Comparison of ENCODE assay signal across 9 cellular contexts in genomic region chr5:95817430-95817829, GRCh38. TPM values are rescaled to one million over a fixed set of nuclear protein-coding genes. Genes with fewer than 3 reads are reported as not detected.
A peak's percentile ranks its signal among the peaks of the same experiment; 100 is the strongest.
DNase-seq lines count a peak whose midpoint lies in the region; ATAC-seq, FAIRE-seq and TF ChIP-seq lines count a peak whose summit lies in the region.
"Had no signal": no experiment of that assay in that cellular context is flagged by ENCODE, and none has a peak within 500 bp of the region (broad histone marks: within the 10 kb centered on the region; RNA-seq: fewer than 3 reads in every experiment).

No MANE protein-coding gene starts in this region.

- H3K4me1 Mint-ChIP-seq in WTC11 = peaks cover 58% of the 10 kb centered on the region

- TF ChIP-seq POLR2A in gastrocnemius medialis (IDR thresholded peaks at IDR 0.05) = peak; percentile 20 to 43

- ATAC-seq in WTC11 (peak; percentile 31), gastrocnemius medialis (peak; percentile 18 to 55)

- no peaks in the 10 kb centered on the region for H3K27me3 Mint-ChIP-seq in WTC11 (ENCODE audit: low read depth)

- no peak for TF ChIP-seq CTCF in HEK293 (tag by site-specific recombination; IDR thresholded peaks at IDR 0.05)
- TF ChIP-seq CTCF in WTC11 (IDR thresholded peaks at IDR 0.05) = no peak
- TF ChIP-seq CTCF in fibroblast of villous mesenchyme (IDR thresholded peaks at IDR 0.05; ENCODE audit: insufficient read depth, low read depth, low read length) = no peak
- no peak for TF ChIP-seq CTCF in gastrocnemius medialis (IDR thresholded peaks at IDR 0.05 in 4 of 5, conservative IDR thresholded peaks at IDR 0.05 in 1 of 5)
- TF ChIP-seq CTCF in D721Med (IDR thresholded peaks at IDR 0.05; ENCODE audit: insufficient read depth, missing control alignments) = no peak

- H3K4me1 ChIP-seq in HEK293 (ENCODE audit: control insufficient read depth, insufficient read depth, low read length) (peaks cover 3% of the 10 kb centered on the region), gastrocnemius medialis (peaks cover 54 to 68% of the 10 kb centered on the region in 2 donors)

- no peak for FAIRE-seq in D721Med (lab: Jason Lieb, UNC)

- no peak overlapping the region for H3K27ac Mint-ChIP-seq in WTC11

- H3K36me3 ChIP-seq in HEK293 (ENCODE audit: control insufficient read depth in 2 of 2, insufficient read depth in 1 of 2, low read length in 2 of 2) (peaks cover 0 to 32% of the 10 kb centered on the region in 2 experiments; a peak in 1 of 3 replicates), gastrocnemius medialis (peaks cover 0 to 66% of the 10 kb centered on the region in 2 donors)

- H3K4me3 Mint-ChIP-seq in WTC11 = no peak overlapping the region

- H3K27ac ChIP-seq in HEK293 (ENCODE audit: extremely low read depth, low read depth, low read length) (no peak overlapping the region), gastrocnemius medialis (peak overlapping the region; percentile 87 to 92 (median 91))
- H3K27ac ChIP-seq: SK-N-MC had no signal

- no peaks in the 10 kb centered on the region for H3K9me3 Mint-ChIP-seq in WTC11

- CTCF ChIA-PET in HEK293 (lab: Yijun Ruan, JAX) (interaction anchor here (1.1 kb wide), 1 partner anchor 36 kb away, joined by 5 read pairs; no protein-coding TSS in a partner anchor), WTC11 (lab: Charles Lee) (interaction anchor here (2.8 kb wide), 1 partner anchor 36 kb away, joined by 9 read pairs; no protein-coding TSS in a partner anchor), HEK293T (lab: Yijun Ruan, JAX) (interaction anchor here (1.4 to 1.6 kb wide), 2 partner anchors 12 to 36 kb away, joined by 3 to 7 read pairs; no protein-coding TSS in a partner anchor)

- H3K4me3 ChIP-seq in HEK293 (ENCODE audit: low read depth, low read length) = no peak overlapping the region
- H3K4me3 ChIP-seq in fibroblast of villous mesenchyme (ENCODE audit: low read depth, low read length) = peak overlapping the region; percentile 90
- peak overlapping the region; percentile 75 to 100 (median 84) for H3K4me3 ChIP-seq in gastrocnemius medialis
- H3K4me3 ChIP-seq: SK-N-MC had no signal

- peaks cover 9% of the 10 kb centered on the region for H3K36me3 Mint-ChIP-seq in WTC11

- H3K27me3 ChIP-seq in gastrocnemius medialis = no peaks in the 10 kb centered on the region

- intact Hi-C loops in gastrocnemius medialis (cut with DNase I; ENCODE audit: low total_unique reads) = loop anchor here (2.0 kb wide), 1 partner anchor 37 kb away; no protein-coding TSS in a partner anchor

- no peak for DNase-seq in WTC11 (ENCODE audit: low spot score)
- peak; percentile 71 for DNase-seq in fibroblast of villous mesenchyme (ENCODE audit: low read depth)
- peak in 1 of 2 donors; percentile 56 for DNase-seq in gastrocnemius medialis
- DNase-seq in KG1 (lab: John Stamatoyannopoulos, UW) = no peak
- DNase-seq in HEK293T (ENCODE audit: extremely low spot score) = no peak
- DNase-seq in SKM-1 (lab: John Stamatoyannopoulos, UW; ENCODE audit: unreplicated experiment) = no peak
- no peak for DNase-seq in D721Med (ENCODE audit: insufficient read length, low spot score)

- H3K9me3 ChIP-seq in HEK293 (ENCODE audit: control insufficient read depth, insufficient read depth, low read depth, low read length) (no peaks in the 10 kb centered on the region), gastrocnemius medialis (no peaks in the 10 kb centered on the region)

- POLR2A ChIA-PET in HEK293 (lab: Yijun Ruan, JAX) (interaction anchor here (2.9 kb wide), 1 partner anchor 171 kb away, joined by 6 read pairs; the partner anchor contains the start of gene RFESD), WTC11 (lab: Charles Lee) (no interaction called here), HEK293T (lab: Yijun Ruan, JAX) (no interaction called here)

- in situ Hi-C loops in gastrocnemius medialis (cut with MboI; ENCODE audit: low sequenced_read_pairs in 4 of 4) = no loop called here

TF ChIP-seq in HEK293, 187 proteins besides CTCF, POLR2A, EP300 and RAD21:
- TF ChIP-seq ZNF514 (tag by site-specific recombination; IDR thresholded peaks at IDR 0.05) = no peak
- TF ChIP-seq ZFP3 (tag by site-specific recombination; IDR thresholded peaks at IDR 0.05; ENCODE audit: low read depth) = no peak
- TF ChIP-seq SCRT2 (tag by site-specific recombination; IDR thresholded peaks at IDR 0.05) = 0 out of 2 replicates have a peak, but pooled peaks have one; percentile 13

TF ChIP-seq in WTC11, 78 proteins besides CTCF, POLR2A, EP300 and RAD21:
- TF ChIP-seq ZNF423 (CRISPR knock-in tag; IDR thresholded peaks at IDR 0.05) (no peak), FOXK1 (CRISPR knock-in tag; IDR thresholded peaks at IDR 0.05) (no peak), MLX (CRISPR knock-in tag; IDR thresholded peaks at IDR 0.05) (no peak), ZNF263 (CRISPR knock-in tag; IDR thresholded peaks at IDR 0.05; ENCODE audit: low read depth) (no peak)

TF ChIP-seq in HEK293T, 16 proteins besides CTCF, POLR2A, EP300 and RAD21:
- TF ChIP-seq ELF4 (IDR thresholded peaks at IDR 0.05) (no peak), LEF1 (IDR thresholded peaks at IDR 0.05; ENCODE audit: borderline replicate concordance) (no peak), PKNOX1 (IDR thresholded peaks at IDR 0.05) (no peak)

RNA-seq across cellular contexts. Expression of gene GLRX, which starts 5.1 kb away (rescaled TPM):
- total RNA-seq in WTC11 (2021) (15.9 to 21.0 TPM (median 19.2 TPM) in 3 replicates), fibroblast of villous mesenchyme (152 and 437 TPM in 2 replicates), gastrocnemius medialis (1,000 to 10,000 TPM; 1,042 to 2,721 (median 1,859) TPM)
